ENCODE assay signal across 8 cellular contexts in genomic region chr6:30722025-30722279, GRCh38. TPM values are rescaled to one million over a fixed set of nuclear protein-coding genes. Genes with fewer than 3 reads are reported as not detected.
DNase-seq lines count a peak whose midpoint lies in the region; ATAC-seq and TF ChIP-seq lines count a peak whose summit lies in the region.
"Not testable (repeated sequence)": the region's sequence is repeated elsewhere in the genome, so short reads cannot be mapped to it uniquely, and the experiment has no call there.

No MANE protein-coding gene starts in this region.

- peak overlapping the region; percentile 81 for H3K4me3 Mint-ChIP-seq in Caco-2 (ENCODE audit: unreplicated experiment)
- H3K4me3 Mint-ChIP-seq in WTC11: peak overlapping the region; percentile 99

- peaks cover 20% of the 10 kb centered on the region for H3K4me1 Mint-ChIP-seq in Caco-2 (ENCODE audit: low read depth, unreplicated experiment)
- peaks cover 48% of the 10 kb centered on the region for H3K4me1 Mint-ChIP-seq in WTC11

- H3K36me3 Mint-ChIP-seq in Caco-2 (ENCODE audit: insufficient read depth, unreplicated experiment) (peaks cover 80% of the 10 kb centered on the region), WTC11 (peaks cover 55% of the 10 kb centered on the region)

- peaks cover 55% of the 10 kb centered on the region for H3K79me2 ChIP-seq in MM.1S (ENCODE audit: low read length)

- POLR2A ChIA-PET in Caco-2 (lab: Charles Lee): interaction anchor here (0.5 to 1.0 kb wide), 4 partner anchors 41 to 720 kb away, joined by 3 to 6 read pairs (median 4); no protein-coding TSS in a partner anchor
- POLR2A ChIA-PET in WTC11 (lab: Charles Lee): interaction anchor here (0.8 to 2.0 kb wide), 4 partner anchors 23 to 107 kb away, joined by 4 to 7 read pairs (median 4); partner anchors contain the start of gene IER3

- H3K27me3 Mint-ChIP-seq in Caco-2 (ENCODE audit: insufficient read depth, unreplicated experiment); WTC11 (ENCODE audit: low read depth): not testable (repeated sequence)

- TF ChIP-seq POLR2A in esophagus muscularis mucosa (IDR thresholded peaks at IDR 0.05; ENCODE audit: low read depth): not testable (repeated sequence)

- ATAC-seq in WTC11: not testable (repeated sequence)

- WGBS in esophagus muscularis mucosa: 8% methylated on average over 7 of the region's 10 CpGs

- peak overlapping the region; percentile 85 for H3K27ac Mint-ChIP-seq in Caco-2 (ENCODE audit: unreplicated experiment)
- H3K27ac Mint-ChIP-seq in WTC11: peak overlapping the region; percentile 97

- TF ChIP-seq EP300 in esophagus muscularis mucosa (IDR thresholded peaks at IDR 0.05): not testable (repeated sequence)

- not testable (repeated sequence) for DNase-seq in Caco-2; MM.1S; WTC11 (ENCODE audit: low spot score); esophagus muscularis mucosa (ENCODE audit: extremely low spot score); kidney epithelial cell (ENCODE audit: low read depth)
- peak; percentile 38 for DNase-seq in astrocyte of the hippocampus (ENCODE audit: low read depth, low spot score)

- H3K9me2 ChIP-seq in MM.1S (replicated peaks; ENCODE audit: insufficient read depth, low read length): not testable (repeated sequence)

- not testable (repeated sequence) for H3K36me3 ChIP-seq in Caco-2 (ENCODE audit: control insufficient read depth, insufficient read depth, low read length); MM.1S (replicated peaks; ENCODE audit: insufficient read depth, low read length); kidney epithelial cell (ENCODE audit: control insufficient read depth, insufficient read depth, low read length)
- H3K36me3 ChIP-seq in esophagus muscularis mucosa (peaks cover 15 to 49% (median 43%) of the 10 kb centered on the region in 4 donors), neutrophil (peaks cover 47% of the 10 kb centered on the region)

- H4K20me1 ChIP-seq in MM.1S (ENCODE audit: insufficient read depth, low read length): peaks cover 28% of the 10 kb centered on the region

- H3K9me3 Mint-ChIP-seq in Caco-2 (ENCODE audit: unreplicated experiment); WTC11: not testable (repeated sequence)

- peak overlapping the region; percentile 80 for H3K4me2 ChIP-seq in MM.1S (ENCODE audit: low read depth, low read length)

- H3K9ac ChIP-seq in MM.1S (ENCODE audit: low read length): peak overlapping the region; percentile 86

- not testable (repeated sequence) for H2AFZ ChIP-seq in MM.1S (ENCODE audit: low read length)

- peaks cover 13% of the 10 kb centered on the region; the same call in 1 of the 2 replicates for H3K4me1 ChIP-seq in Caco-2
- peaks cover 28% of the 10 kb centered on the region for H3K4me1 ChIP-seq in MM.1S (ENCODE audit: low read length)
- peaks cover 47 to 75% (median 64%) of the 10 kb centered on the region in 4 donors for H3K4me1 ChIP-seq in esophagus muscularis mucosa
- peaks cover 49 to 55% of the 10 kb centered on the region in 2 experiments for H3K4me1 ChIP-seq in neutrophil (ENCODE audit: control insufficient read depth in 1 of 2, insufficient read depth in 1 of 2, low read depth in 1 of 2, low read length in 1 of 2)

- intact Hi-C loops in Caco-2 (cut with micrococcal nuclease; ENCODE audit: unreplicated experiment): loop anchor here (1.0 to 2.0 kb wide), 2 partner anchors 43 to 75 kb away; partner anchors contain the start of gene C6orf136
- intact Hi-C loops in esophagus muscularis mucosa (cut with DNase I): loop anchor here (1.0 kb wide), 1 partner anchor 42 kb away; no protein-coding TSS in a partner anchor

- H3K4me3 ChIP-seq in Caco-2 (ENCODE audit: low read depth, low read length) (peak overlapping the region; percentile 89), MM.1S (ENCODE audit: low read length) (peak overlapping the region; percentile 95), esophagus muscularis mucosa (peak overlapping the region; percentile 82 to 93 (median 86)), kidney epithelial cell (ENCODE audit: low read depth, low read length) (peak overlapping the region; percentile 86), neutrophil (ENCODE audit: low read depth in 1 of 2, low read length in 1 of 2) (peak overlapping the region; percentile 88 to 92)

- H3F3A ChIP-seq in MM.1S (ENCODE audit: insufficient read depth, low read length): peaks cover 80% of the 10 kb centered on the region

- not testable (repeated sequence) for TF ChIP-seq CTCF in Caco-2 (IDR thresholded peaks at IDR 0.05; ENCODE audit: insufficient read depth in 1 of 2, low read depth in 1 of 2, low read length in 1 of 2, severe bottlenecking in 1 of 2, unreplicated experiment in 1 of 2); MM.1S (IDR thresholded peaks at IDR 0.05; ENCODE audit: low read length); WTC11 (IDR thresholded peaks at IDR 0.05); esophagus muscularis mucosa (IDR thresholded peaks at IDR 0.05); kidney epithelial cell (IDR thresholded peaks at IDR 0.05; ENCODE audit: insufficient read depth, low read length, poor library complexity, severe bottlenecking); neutrophil (IDR thresholded peaks at IDR 0.05)

- not testable (repeated sequence) for H3K27me3 ChIP-seq in Caco-2 (replicated peaks; ENCODE audit: control insufficient read depth, insufficient read depth, low read length); MM.1S (replicated peaks; ENCODE audit: insufficient read depth, low read length); esophagus muscularis mucosa; kidney epithelial cell (ENCODE audit: control insufficient read depth, insufficient read depth, low read length); neutrophil

- H3K27ac ChIP-seq in MM.1S (ENCODE audit: low read length): peak overlapping the region; percentile 67; the same call in 1 of the 2 replicates
- H3K27ac ChIP-seq in esophagus muscularis mucosa (replicated peaks in 1 of 4): peak overlapping the region; percentile 94 to 98 (median 97)
- peak overlapping the region; percentile 97 for H3K27ac ChIP-seq in neutrophil
- H3K27ac ChIP-seq in temporal lobe (ENCODE audit: low read depth, low read length): peak overlapping the region; percentile 92

- CTCF ChIA-PET in Caco-2 (lab: Charles Lee): interaction anchor here (0.6 to 2.9 kb wide), 7 partner anchors 43 to 162 kb away, joined by 3 to 28 read pairs (median 3); partner anchors contain the start of gene DHX16
- CTCF ChIA-PET in WTC11 (lab: Charles Lee): interaction anchor here (0.5 to 6.0 kb wide), 11 partner anchors 10 to 109 kb away, joined by 3 to 54 read pairs (median 7); partner anchors contain the start of gene DHX16

- not testable (repeated sequence) for BruUV-seq in Caco-2 (replicated peaks; lab: Mats Ljungman, UMichigan)

- H3K9me3 ChIP-seq in Caco-2; MM.1S (replicated peaks; ENCODE audit: insufficient read depth, low read length); esophagus muscularis mucosa; neutrophil: not testable (repeated sequence)

TF ChIP-seq in WTC11, 78 proteins besides CTCF, POLR2A, EP300 and RAD21:
- TF ChIP-seq NFATC4 (CRISPR knock-in tag; IDR thresholded peaks at IDR 0.05): peak; percentile 57; the same call in 1 of the 2 replicates

RNA-seq across cellular contexts. Expression of gene TUBB, which starts 1.8 kb away (rescaled TPM):
- 742 and 788 TPM in 2 replicates for total RNA-seq in Caco-2 (2022)
- 1,503 to 1,570 TPM (median 1,542 TPM) in 3 replicates for total RNA-seq in WTC11 (2021)
- 100 to 1,000 TPM; 208 to 398 (median 272) TPM for total RNA-seq in esophagus muscularis mucosa
- total RNA-seq in kidney epithelial cell: 808 and 855 TPM in 2 replicates
- total RNA-seq in temporal lobe: 989 TPM

RNA-seq across cellular contexts. Expression of gene MDC1, which starts 4.9 kb away (rescaled TPM):
- total RNA-seq in Caco-2 (2022): 46.6 and 48.6 TPM in 2 replicates
- total RNA-seq in WTC11 (2021): 95.9 to 100 TPM (median 97.9 TPM) in 3 replicates
- 10 to 100 TPM; 10.8 to 20.3 (median 13.1) TPM for total RNA-seq in esophagus muscularis mucosa
- total RNA-seq in kidney epithelial cell: 11.4 and 14.7 TPM in 2 replicates
- 7.9 TPM for total RNA-seq in temporal lobe

RNA-seq across cellular contexts. Expression of gene FLOT1, which starts 20.5 kb away (rescaled TPM):
- total RNA-seq in Caco-2 (2022) (101 and 113 TPM in 2 replicates), WTC11 (2021) (110 to 121 TPM (median 120 TPM) in 3 replicates), esophagus muscularis mucosa (100 to 1,000 TPM; 115 to 214 (median 166) TPM), kidney epithelial cell (136 and 142 TPM in 2 replicates), temporal lobe (49.9 TPM)

RNA-seq across cellular contexts. Expression of gene IER3, which starts 22.4 kb away (rescaled TPM):
- 13.0 and 17.4 TPM in 2 replicates for total RNA-seq in Caco-2 (2022)
- total RNA-seq in WTC11 (2021): 61.2 to 82.4 TPM (median 61.5 TPM) in 3 replicates
- 10 to 100 TPM in 2 of 4 donors, 1 to 10 TPM in 2; 8.9 to 45.4 (median 11.0) TPM for total RNA-seq in esophagus muscularis mucosa
- 188 and 229 TPM in 2 replicates for total RNA-seq in kidney epithelial cell
- total RNA-seq in temporal lobe: 1.7 TPM

RNA-seq across cellular contexts. Expression of gene NRM, which starts 31.2 kb away (rescaled TPM):
- total RNA-seq in Caco-2 (2022) (31.7 and 32.1 TPM in 2 replicates), WTC11 (2021) (31.2 to 33.3 TPM (median 31.3 TPM) in 3 replicates), esophagus muscularis mucosa (10 to 100 TPM in 1 of 4 donors, 1 to 10 TPM in 3; 4.6 to 10.2 (median 6.2) TPM), kidney epithelial cell (8.9 and 10.4 TPM in 2 replicates), temporal lobe (1.5 TPM)
